Comparison of ENCODE assay signal across 7 cellular contexts in genomic region chr17:64968643-64969042, GRCh38. TPM values are rescaled to one million over a fixed set of nuclear protein-coding genes. Genes with fewer than 3 reads are reported as not detected.
A peak's percentile ranks its signal among the peaks of the same experiment; 100 is the strongest.
DNase-seq lines count a peak whose midpoint lies in the region; ATAC-seq and TF ChIP-seq lines count a peak whose summit lies in the region.
"Not testable (repeated sequence)": the region's sequence is repeated elsewhere in the genome, so short reads cannot be mapped to it uniquely, and the experiment has no call there.

No MANE protein-coding gene starts in this region.

- H3K4me1 Mint-ChIP-seq in activated B cell treated with CpG ODN at 0.5 μM for 24 hours (peaks cover 84% of the 10 kb centered on the region), immature natural killer cell (peaks cover 72 to 80% of the 10 kb centered on the region in 2 donors)
- H3K4me1 Mint-ChIP-seq in activated T-cell treated with anti-CD3 and anti-CD28 coated beads, Interleukin-2, amount 50 U/mL, for 4 hours (ENCODE audit: low read depth) = peaks cover 68% of the 10 kb centered on the region
- peaks cover 62% of the 10 kb centered on the region for H3K4me1 Mint-ChIP-seq in activated naive CD8-positive, alpha-beta T cell treated with anti-CD3 and anti-CD28 coated beads for 36 hours
- peaks cover 51% of the 10 kb centered on the region for H3K4me1 Mint-ChIP-seq in stimulated activated memory B cell treated with anti-CD40 and anti-IgM and Interleukin-4, amounts not matched to agents 10 μg/mL and 1 μg/mL and 100 μg/mL, for 72 hours

- POLR2A ChIA-PET in activated B cell treated with CpG ODN at 0.5 μM for 24 hours (lab: Charles Lee) = interaction anchor here (0.9 to 2.4 kb wide), 3 partner anchors 17 to 190 kb away, joined by 3 to 14 read pairs (median 3); no protein-coding TSS in a partner anchor

- H3K27ac ChIP-seq in DOHH2 (ENCODE audit: low read depth, low read length) (peak overlapping the region; percentile 94), Karpas-422 (ENCODE audit: low read length) (peak overlapping the region; percentile 100)

- not testable (repeated sequence) for TF ChIP-seq CTCF in DOHH2 (IDR thresholded peaks at IDR 0.05; ENCODE audit: low read depth, low read length, poor library complexity, severe bottlenecking); activated B cell treated with CpG ODN at 0.5 μM for 24 hours (IDR thresholded peaks at IDR 0.05)

- H3K36me3 ChIP-seq in DOHH2 (ENCODE audit: control insufficient read depth, low read length) (peaks cover 49% of the 10 kb centered on the region), Karpas-422 (ENCODE audit: insufficient read depth, low read length) (peaks cover 11% of the 10 kb centered on the region)

- H3K9me3 ChIP-seq in DOHH2 (ENCODE audit: control insufficient read depth, insufficient read depth, low read length); Karpas-422 (ENCODE audit: low read length): not testable (repeated sequence)

- H3K4me3 ChIP-seq in DOHH2 (ENCODE audit: low read length) = peak overlapping the region; percentile 55
- not testable (repeated sequence) for H3K4me3 ChIP-seq in Karpas-422 (ENCODE audit: low read length)

- not testable (repeated sequence) for H2AFZ ChIP-seq in Karpas-422 (ENCODE audit: low read length)

- H4K20me1 ChIP-seq in DOHH2 (ENCODE audit: control insufficient read depth, insufficient read depth, low read depth, low read length); Karpas-422 (ENCODE audit: insufficient read depth, low read depth, low read length): not testable (repeated sequence)

- not testable (repeated sequence) for H3K9me2 ChIP-seq in DOHH2 (replicated peaks; ENCODE audit: control insufficient read depth, low read length); Karpas-422 (replicated peaks; ENCODE audit: insufficient read depth, low read length)

- H3K4me3 Mint-ChIP-seq in activated B cell treated with CpG ODN at 0.5 μM for 24 hours (peak overlapping the region; percentile 38), immature natural killer cell (peak overlapping the region; percentile 65 to 88 (median 87))
- H3K4me3 Mint-ChIP-seq in activated T-cell treated with anti-CD3 and anti-CD28 coated beads, Interleukin-2, amount 50 U/mL, for 4 hours = peak overlapping the region; percentile 19
- not testable (repeated sequence) for H3K4me3 Mint-ChIP-seq in activated naive CD8-positive, alpha-beta T cell treated with anti-CD3 and anti-CD28 coated beads for 36 hours; stimulated activated memory B cell treated with anti-CD40 and anti-IgM and Interleukin-4, amounts not matched to agents 10 μg/mL and 1 μg/mL and 100 μg/mL, for 72 hours

- H3K36me3 Mint-ChIP-seq in activated B cell treated with CpG ODN at 0.5 μM for 24 hours (ENCODE audit: low read depth); activated T-cell treated with anti-CD3 and anti-CD28 coated beads, Interleukin-2, amount 50 U/mL, for 4 hours (ENCODE audit: insufficient read depth); immature natural killer cell; stimulated activated memory B cell treated with anti-CD40 and anti-IgM and Interleukin-4, amounts not matched to agents 10 μg/mL and 1 μg/mL and 100 μg/mL, for 72 hours: not testable (repeated sequence)
- peaks cover 10% of the 10 kb centered on the region for H3K36me3 Mint-ChIP-seq in activated naive CD8-positive, alpha-beta T cell treated with anti-CD3 and anti-CD28 coated beads for 36 hours

- peak overlapping the region; percentile 68 for H3K9ac ChIP-seq in Karpas-422 (ENCODE audit: low read length)

- peaks cover 68% of the 10 kb centered on the region for H3F3A ChIP-seq in DOHH2 (ENCODE audit: control insufficient read depth, insufficient read depth)

- H3K27ac Mint-ChIP-seq in activated B cell treated with CpG ODN at 0.5 μM for 24 hours (peak overlapping the region; percentile 76), immature natural killer cell (peak overlapping the region; percentile 97 to 100 (median 98))
- H3K27ac Mint-ChIP-seq in activated naive CD8-positive, alpha-beta T cell treated with anti-CD3 and anti-CD28 coated beads for 36 hours = peak overlapping the region; percentile 78
- H3K27ac Mint-ChIP-seq in stimulated activated memory B cell treated with anti-CD40 and anti-IgM and Interleukin-4, amounts not matched to agents 10 μg/mL and 1 μg/mL and 100 μg/mL, for 72 hours = peak overlapping the region; percentile 82

- not testable (repeated sequence) for H3K27me3 ChIP-seq in DOHH2 (ENCODE audit: control insufficient read depth, low read length); Karpas-422 (ENCODE audit: low read length)

- CTCF ChIA-PET in activated B cell treated with CpG ODN at 0.5 μM for 24 hours (lab: Charles Lee) = not testable (repeated sequence)

- not testable (repeated sequence) for H3K27me3 Mint-ChIP-seq in activated B cell treated with CpG ODN at 0.5 μM for 24 hours; activated T-cell treated with anti-CD3 and anti-CD28 coated beads, Interleukin-2, amount 50 U/mL, for 4 hours (ENCODE audit: low read depth); activated naive CD8-positive, alpha-beta T cell treated with anti-CD3 and anti-CD28 coated beads for 36 hours; stimulated activated memory B cell treated with anti-CD40 and anti-IgM and Interleukin-4, amounts not matched to agents 10 μg/mL and 1 μg/mL and 100 μg/mL, for 72 hours
- H3K27me3 Mint-ChIP-seq in immature natural killer cell (ENCODE audit: low read depth in 3 of 3) = peaks cover 7 to 20% (median 8%) of the 10 kb centered on the region in 3 donors

- H3K4me1 ChIP-seq in DOHH2 (ENCODE audit: control insufficient read depth, low read length) = peaks cover 96% of the 10 kb centered on the region
- H3K4me1 ChIP-seq in Karpas-422 (ENCODE audit: low read length) = peaks cover 91% of the 10 kb centered on the region

- peak overlapping the region; percentile 96 for H3K4me2 ChIP-seq in DOHH2 (ENCODE audit: low read length)
- peak overlapping the region; percentile 69 for H3K4me2 ChIP-seq in Karpas-422 (ENCODE audit: low read depth, low read length, poor library complexity, severe bottlenecking)

- DNase-seq in Karpas-422; activated B cell treated with CpG ODN at 0.5 μM for 24 hours; activated T-cell treated with anti-CD3 and anti-CD28 coated beads, Interleukin-2, amount 50 U/mL, for 4 hours; activated naive CD8-positive, alpha-beta T cell treated with anti-CD3 and anti-CD28 coated beads for 36 hours; immature natural killer cell: not testable (repeated sequence)

- H3K9me3 Mint-ChIP-seq in activated B cell treated with CpG ODN at 0.5 μM for 24 hours; activated T-cell treated with anti-CD3 and anti-CD28 coated beads, Interleukin-2, amount 50 U/mL, for 4 hours; activated naive CD8-positive, alpha-beta T cell treated with anti-CD3 and anti-CD28 coated beads for 36 hours; immature natural killer cell; stimulated activated memory B cell treated with anti-CD40 and anti-IgM and Interleukin-4, amounts not matched to agents 10 μg/mL and 1 μg/mL and 100 μg/mL, for 72 hours: not testable (repeated sequence)

- H3K79me2 ChIP-seq in DOHH2 (ENCODE audit: control insufficient read depth, low read length) = peaks cover 54% of the 10 kb centered on the region
- H3K79me2 ChIP-seq in Karpas-422 (ENCODE audit: low read length) = not testable (repeated sequence)

- intact Hi-C loops in activated B cell treated with CpG ODN at 0.5 μM for 24 hours (cut with micrococcal nuclease) = loop anchor here (10.0 kb wide), 1 partner anchor 1196 kb away; no protein-coding TSS in a partner anchor

- ATAC-seq in activated B cell treated with CpG ODN at 0.5 μM for 24 hours (ENCODE audit: low read depth); stimulated activated memory B cell treated with anti-CD40 and anti-IgM and Interleukin-4, amounts not matched to agents 10 μg/mL and 1 μg/mL and 100 μg/mL, for 72 hours: not testable (repeated sequence)
- ATAC-seq in activated T-cell treated with anti-CD3 and anti-CD28 coated beads, Interleukin-2, amount 50 U/mL, for 4 hours = peak; percentile 69 to 71

RNA-seq across cellular contexts. Expression of gene LRRC37A3, which starts 49.4 kb away (rescaled TPM):
- 7.0 and 10.1 TPM in 2 replicates for total RNA-seq in Karpas-422 (2014; rRNA removed; shearing (Covaris generic); ENCODE audit: low replicate concordance)
- 28.4 and 38.2 TPM in 2 replicates for total RNA-seq in activated B cell treated with CpG ODN at 0.5 μM for 24 hours
- 1 to 10 TPM; 1.9 to 3.0 (median 2.9) TPM for total RNA-seq in activated T-cell treated with anti-CD3 and anti-CD28 coated beads, Interleukin-2, amount 50 U/mL, for 4 hours
- total RNA-seq in activated naive CD8-positive, alpha-beta T cell treated with anti-CD3 and anti-CD28 coated beads for 36 hours = 1 to 10 TPM; 4.5 to 4.8 TPM
- polyA plus RNA-seq in immature natural killer cell = 1 to 10 TPM in 2 of 3 donors, under 1 TPM in 1; 0.58 to 2.3 (median 2.2) TPM
